Comparison of ENCODE assay signal across 11 cellular contexts in the genomic region with DNA sequence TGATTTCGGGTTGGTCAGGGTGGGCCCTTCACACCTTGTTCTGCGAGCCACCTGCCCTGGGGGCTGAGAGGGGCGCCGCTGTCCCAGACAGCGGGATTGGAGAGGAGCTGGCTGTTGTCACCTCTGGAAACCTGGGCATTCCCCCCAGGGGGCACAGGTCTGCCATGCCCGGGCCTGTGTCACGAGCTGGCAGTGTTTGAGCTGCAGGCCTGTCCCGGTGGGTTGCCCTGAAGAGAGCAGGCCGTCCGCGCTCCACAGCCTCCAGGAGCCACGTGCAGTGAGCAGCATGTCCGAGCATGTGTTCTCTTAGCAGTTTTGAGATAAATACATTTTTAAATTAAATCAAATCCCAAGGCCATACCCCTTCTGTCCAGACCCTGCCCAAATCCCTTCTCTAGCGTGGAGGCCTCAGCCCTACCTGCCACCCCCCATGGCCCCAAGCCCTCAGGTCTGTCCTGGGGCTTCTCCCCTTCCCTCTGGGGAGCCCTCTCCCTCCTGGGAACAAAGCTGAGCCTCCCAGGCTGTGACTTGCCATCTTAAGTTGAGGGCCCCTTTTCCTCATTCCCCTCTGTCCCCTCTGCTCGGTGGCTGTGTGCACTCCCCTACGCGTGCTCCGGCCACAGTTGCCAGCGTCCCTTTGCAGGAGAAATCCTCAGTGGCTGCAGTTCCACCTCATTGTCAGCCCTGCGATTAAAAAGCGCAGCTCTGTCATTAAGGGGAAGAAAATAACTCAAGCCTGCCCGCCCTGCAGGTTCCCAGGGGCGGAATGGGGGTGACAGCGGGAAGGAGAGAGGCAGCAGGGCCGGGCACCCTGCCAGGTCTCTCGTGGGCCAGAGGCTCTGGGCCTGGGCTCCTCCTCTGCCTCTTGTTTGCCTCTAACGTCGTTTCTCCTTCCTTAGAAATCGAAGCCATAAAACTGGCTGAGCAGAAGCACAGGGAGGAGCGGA. TPM values are rescaled to one million over a fixed set of nuclear protein-coding genes. Genes with fewer than 3 reads are reported as not detected.
DNase-seq lines count a peak whose midpoint lies in the region; ATAC-seq and TF ChIP-seq lines count a peak whose summit lies in the region.
"Had no signal": no experiment of that assay in that cellular context is flagged by ENCODE, and none has a peak within 500 bp of the region (broad histone marks: within the 10 kb centered on the region; RNA-seq: fewer than 3 reads in every experiment).

No MANE protein-coding gene starts in this region.

- intact Hi-C loops in left ventricle myocardium superior (cut with micrococcal nuclease), result no loop called here

- peak; percentile 73 for ATAC-seq in left ventricle myocardium superior
- no peak for ATAC-seq in HG03108 (IDR thresholded peaks at IDR 0.05; ENCODE audit: unreplicated experiment)
- ATAC-seq in GM18909 (IDR thresholded peaks at IDR 0.05; ENCODE audit: poor library complexity, unreplicated experiment), result no peak

- no peak overlapping the region for H3K4me3 ChIP-seq in HL-60 (replicated peaks; ENCODE audit: insufficient read depth, low read length)

- H3K27me3 ChIP-seq in HL-60 (ENCODE audit: insufficient read depth, poor library complexity, severe bottlenecking), result no peaks in the 10 kb centered on the region
- H3K27me3 ChIP-seq: Peyer's patch had no signal

- DNase-seq in HL-60 (ENCODE audit: low read depth in 1 of 2, low spot score in 1 of 2), result peak; percentile 44 to 77
- DNase-seq in left ventricle myocardium superior, result peak; percentile 86
- DNase-seq in retina, result peak; percentile 28
- no peak for DNase-seq in NCI-H748 treated with DMSO at 0.1 percent for 48 hours (lab: John Stamatoyannopoulos, UW)
- no peak for DNase-seq in occipital lobe (lab: John Stamatoyannopoulos, UW)
- DNase-seq: activated CD4-positive, alpha-beta memory T cell treated with anti-CD3 and anti-CD28 coated beads, Interleukin-2, amount 10 ng/mL, durations not matched to agents 7 days and 5 days; NCI-H1436 treated with DMSO at 0.1 percent for 48 hours; Peyer's patch had no signal

- peak overlapping the region; percentile 95 for H3K27ac ChIP-seq in HL-60 (replicated peaks)
- H3K27ac ChIP-seq in VCaP, result peak overlapping the region; percentile 67

- no peak for TF ChIP-seq CTCF in HL-60 (IDR thresholded peaks at IDR 0.05; ENCODE audit: insufficient read depth, low read length)
- no peak for TF ChIP-seq CTCF in VCaP (conservative IDR thresholded peaks at IDR 0.05)

RNA-seq across cellular contexts. Expression of gene SLX9, which starts 26.6 kb away (rescaled TPM):
- 69.9 TPM for total RNA-seq in left ventricle myocardium superior
- 6.1 TPM for total RNA-seq in occipital lobe

RNA-seq across cellular contexts. Expression of gene ITGB2, which starts 45.7 kb away (rescaled TPM):
- total RNA-seq in left ventricle myocardium superior (26.5 TPM), occipital lobe (9.2 TPM)

Comparison
In these comparisons a context has a peak if more than half of its experiments do, and no peak if none do; other contexts are left out.
1. DNase-seq: peak in HL-60 (2 of 2), left ventricle myocardium superior (single experiment) and retina (single experiment); none in NCI-H748 treated with DMSO at 0.1 percent for 48 hours (single experiment) and occipital lobe (single experiment).
2. RNA of gene SLX9, which starts 26.6 kb away (total RNA-seq): 69.9 TPM in left ventricle myocardium superior (single experiment); 6.1 TPM in occipital lobe (single experiment); every median in the first group is over 10 times any median in the second.